10 cellular contexts compared by ENCODE assay signal in genomic region chr6:11218827-11219826, GRCh38. TPM values are rescaled to one million over a fixed set of nuclear protein-coding genes. Genes with fewer than 3 reads are reported as not detected.
DNase-seq lines count a peak whose midpoint lies in the region; ATAC-seq and TF ChIP-seq lines count a peak whose summit lies in the region.
"Had no signal": no experiment of that assay in that cellular context is flagged by ENCODE, and none has a peak within 500 bp of the region (broad histone marks: within the 10 kb centered on the region; RNA-seq: fewer than 3 reads in every experiment).

No MANE protein-coding gene starts in this region.

- peak; percentile 8 to 22 for DNase-seq in activated T-cell treated with anti-CD3 and anti-CD28 coated beads, Interleukin-2, amount 50 U/mL, for 72 hours
- DNase-seq in activated T-cell treated with anti-CD3 and anti-CD28 coated beads, Interleukin-2, amount 50 U/mL, for 1 hour, result no peak
- DNase-seq in epithelial cell of proximal tubule (ENCODE audit: low read depth) (no peak), thyroid gland (peak; percentile 37 to 40), posterior cingulate gyrus (no peak), G401 (ENCODE audit: low spot score) (no peak)
- DNase-seq: effector memory CD4-positive, alpha-beta T cell; NCI-H1436 had no signal

- peaks cover 0 to 4% of the 10 kb centered on the region in 2 donors for H3K36me3 Mint-ChIP-seq in activated T-cell treated with anti-CD3 and anti-CD28 coated beads, Interleukin-2, amount 50 U/mL, for 72 hours (ENCODE audit: insufficient read depth in 2 of 2)

- H3K4me1 ChIP-seq in mucosa of rectum (ENCODE audit: control insufficient read depth in 2 of 2, insufficient read depth in 2 of 2, low read length in 2 of 2), result peaks cover 57 to 65% of the 10 kb centered on the region in 2 donors
- peaks cover 74 to 97% of the 10 kb centered on the region in 2 donors for H3K4me1 ChIP-seq in thyroid gland

- TF ChIP-seq CTCF in epithelial cell of proximal tubule (conservative IDR thresholded peaks at IDR 0.05; ENCODE audit: low read depth, low read length) (no peak), thyroid gland (IDR thresholded peaks at IDR 0.05) (no peak)

- H3K27ac Mint-ChIP-seq in activated T-cell treated with anti-CD3 and anti-CD28 coated beads, Interleukin-2, amount 50 U/mL, for 72 hours, result peak overlapping the region; percentile 5

- intact Hi-C loops in thyroid gland (cut with DNase I) (no loop called here), posterior cingulate gyrus (cut with DNase I) (no loop called here)

- H3K9me3 ChIP-seq in mucosa of rectum (ENCODE audit: control insufficient read depth in 2 of 2, low read length in 2 of 2) (no peaks in the 10 kb centered on the region), thyroid gland (no peaks in the 10 kb centered on the region)

- H3K4me3 Mint-ChIP-seq in activated T-cell treated with anti-CD3 and anti-CD28 coated beads, Interleukin-2, amount 50 U/mL, for 72 hours, result no peak overlapping the region

- H3K27me3 Mint-ChIP-seq in activated T-cell treated with anti-CD3 and anti-CD28 coated beads, Interleukin-2, amount 50 U/mL, for 72 hours (ENCODE audit: low read depth), result no peaks in the 10 kb centered on the region

- H3K27ac ChIP-seq in mucosa of rectum (ENCODE audit: low read depth in 2 of 2, low read length in 2 of 2) (peak overlapping the region; percentile 87 to 90), thyroid gland (peak overlapping the region; percentile 69 to 86 (median 84))

- 47 to 48% methylated on average over 15 of the region's 15 CpGs for WGBS in thyroid gland, 2 donors

- no peaks in the 10 kb centered on the region for H3K27me3 ChIP-seq in mucosa of rectum (ENCODE audit: control insufficient read depth in 2 of 2, insufficient read depth in 2 of 2, low read length in 2 of 2)
- no peaks in the 10 kb centered on the region for H3K27me3 ChIP-seq in thyroid gland

- in situ Hi-C loops in G401 (cut with HindIII; ENCODE audit: low sequenced_read_pairs), result no loop called here

- H3K9me3 Mint-ChIP-seq in activated T-cell treated with anti-CD3 and anti-CD28 coated beads, Interleukin-2, amount 50 U/mL, for 72 hours, result no peaks in the 10 kb centered on the region

- TF ChIP-seq POLR2A in thyroid gland (IDR thresholded peaks at IDR 0.05), result no peak

- peaks cover 8 to 13% of the 10 kb centered on the region in 2 donors for H3K36me3 ChIP-seq in mucosa of rectum (ENCODE audit: control insufficient read depth in 2 of 2, insufficient read depth in 2 of 2, low read length in 2 of 2)
- no peaks in the 10 kb centered on the region for H3K36me3 ChIP-seq in thyroid gland

- peak overlapping the region; percentile 4 for H3K4me3 ChIP-seq in epithelial cell of proximal tubule (ENCODE audit: low read depth, low read length)
- H3K4me3 ChIP-seq in mucosa of rectum (ENCODE audit: low read length in 2 of 2), result peak overlapping the region in 1 of 2 donors; percentile 20
- no peak overlapping the region for H3K4me3 ChIP-seq in thyroid gland (replicated peaks in 1 of 3)

- ATAC-seq in activated T-cell treated with anti-CD3 and anti-CD28 coated beads, Interleukin-2, amount 50 U/mL, for 72 hours (replicated peaks in 1 of 2), result peak; percentile 58 to 62
- ATAC-seq in GM18868 (IDR thresholded peaks at IDR 0.05; ENCODE audit: unreplicated experiment), result no peak

- peak overlapping the region; percentile 28 to 61 for H3K9ac ChIP-seq in mucosa of rectum (ENCODE audit: low read depth in 1 of 2, low read length in 2 of 2)

- peaks cover 64% of the 10 kb centered on the region for H3K4me1 Mint-ChIP-seq in activated T-cell treated with anti-CD3 and anti-CD28 coated beads, Interleukin-2, amount 50 U/mL, for 72 hours (ENCODE audit: low read depth)

RNA-seq across cellular contexts. Expression of gene NEDD9, which starts 13.3 kb away (rescaled TPM):
- 10 to 100 TPM; 20.8 to 36.4 TPM for total RNA-seq in activated T-cell treated with anti-CD3 and anti-CD28 coated beads, Interleukin-2, amount 50 U/mL, for 72 hours
- total RNA-seq in epithelial cell of proximal tubule, result 21.7 and 35.1 TPM in 2 replicates
- total RNA-seq in thyroid gland, result 10 to 100 TPM; 42.1 to 78.3 (median 61.7) TPM
- 83.1 and 96.4 TPM in 2 replicates for total RNA-seq in G401 (2014; rRNA removed; shearing (Covaris generic))

Comparison
In these comparisons a context has a peak if more than half of its experiments do, and no peak if none do; other contexts are left out.
1. DNase-seq: peak in activated T-cell treated with anti-CD3 and anti-CD28 coated beads, Interleukin-2, amount 50 U/mL, for 72 hours (2 of 2) and thyroid gland (2 of 2); none in activated T-cell treated with anti-CD3 and anti-CD28 coated beads, Interleukin-2, amount 50 U/mL, for 1 hour (single experiment), epithelial cell of proximal tubule (single experiment), posterior cingulate gyrus (0 of 10) and G401 (single experiment).